In genomic region chr4:152255437-152255836, GRCh38 we compare ENCODE assay signal across 8 cellular contexts.
DNase-seq lines count a peak whose midpoint lies in the region; ATAC-seq and TF ChIP-seq lines count a peak whose summit lies in the region.

No MANE protein-coding gene starts in this region.

- no peak for TF ChIP-seq CTCF in osteoblast (IDR thresholded peaks at IDR 0.05; ENCODE audit: extremely low read depth, low read depth, low read length)

- 57 to 67% methylated on average over 4 of the region's 4 CpGs for WGBS in aorta, 2 donors

- H3K79me2 ChIP-seq in osteoblast (ENCODE audit: insufficient read depth, low read length) = no peaks in the 10 kb centered on the region

- peaks cover 23% of the 10 kb centered on the region for H3K4me1 ChIP-seq in osteoblast (ENCODE audit: insufficient read depth, low read length)
- H3K4me1 ChIP-seq in aorta (ENCODE audit: control insufficient read depth in 1 of 2, insufficient read depth in 2 of 2, low read length in 2 of 2) = no peaks in the 10 kb centered on the region

- no peaks in the 10 kb centered on the region for H3K36me3 ChIP-seq in osteoblast (ENCODE audit: insufficient read depth, low read length)
- H3K36me3 ChIP-seq in aorta (ENCODE audit: control insufficient read depth in 1 of 2, insufficient read depth in 2 of 2, low read length in 1 of 2) = no peaks in the 10 kb centered on the region

- no peaks in the 10 kb centered on the region for H4K20me1 ChIP-seq in osteoblast (ENCODE audit: insufficient read depth, low read length)

- peak overlapping the region; percentile 76 for H2AFZ ChIP-seq in osteoblast (ENCODE audit: low read length)

- H3K27me3 ChIP-seq in osteoblast (ENCODE audit: insufficient read depth, low read length) (no peaks in the 10 kb centered on the region), aorta (ENCODE audit: control insufficient read depth in 1 of 2, insufficient read depth in 2 of 2, low read length in 1 of 2) (no peaks in the 10 kb centered on the region)

- ATAC-seq in GM18870 (IDR thresholded peaks at IDR 0.05; ENCODE audit: unreplicated experiment) (peak; percentile 92), HG02884 (IDR thresholded peaks at IDR 0.05; ENCODE audit: unreplicated experiment) (peak; percentile 94), aorta (ENCODE audit: low FRiP score) (no peak)

- H3K4me2 ChIP-seq in osteoblast (ENCODE audit: insufficient read depth, low read length) = no peak overlapping the region

- H3K4me3 ChIP-seq in osteoblast (ENCODE audit: insufficient read depth, low read length) (no peak overlapping the region), aorta (ENCODE audit: low read length in 2 of 2) (no peak overlapping the region)

- intact Hi-C loops in aorta (cut with DNase I) = no loop called here

- H3K27ac ChIP-seq in osteoblast (ENCODE audit: low read depth, low read length) = no peak overlapping the region
- no peak overlapping the region for H3K27ac ChIP-seq in aorta (ENCODE audit: low read depth in 1 of 2, low read length in 2 of 2)

- DNase-seq in NCI-H510A (lab: John Stamatoyannopoulos, UW) (peak; percentile 43), activated T-helper 1 cell treated with Interleukin-2 at 50 U/mL for 16 hours (ENCODE audit: low read depth) (peak; percentile 55), osteoblast (ENCODE audit: insufficient read length, low spot score, missing footprints) (peak; percentile 80), kidney glomerular epithelial cell (lab: John Stamatoyannopoulos, UW) (no peak), NCI-H526 treated with DMSO at 0.1 percent for 48 hours (lab: John Stamatoyannopoulos, UW) (no peak), aorta (no peak)

- H3K9me3 ChIP-seq in osteoblast (ENCODE audit: low read depth, low read length) = no peaks in the 10 kb centered on the region
- H3K9me3 ChIP-seq in aorta (ENCODE audit: control insufficient read depth, low read length) = no peaks in the 10 kb centered on the region

Comparison
In these comparisons a context has a peak if more than half of its experiments do, and no peak if none do; other contexts are left out.
1. DNase-seq: peak in NCI-H510A (single experiment), activated T-helper 1 cell treated with Interleukin-2 at 50 U/mL for 16 hours (single experiment) and osteoblast (single experiment); none in kidney glomerular epithelial cell (single experiment), NCI-H526 treated with DMSO at 0.1 percent for 48 hours (single experiment) and aorta (0 of 2).